ENCODE assay signal across 8 cellular contexts in genomic region chr9:123349691-123350480, GRCh38. TPM values are rescaled to one million over a fixed set of nuclear protein-coding genes. Genes with fewer than 3 reads are reported as not detected.
A peak's percentile ranks its signal among the peaks of the same experiment; 100 is the strongest.
DNase-seq lines count a peak whose midpoint lies in the region; ATAC-seq lines count a peak whose summit lies in the region.

No MANE protein-coding gene starts in this region.

- no peaks in the 10 kb centered on the region for H3K36me3 ChIP-seq in effector memory CD4-positive, alpha-beta T cell (ENCODE audit: control insufficient read depth, insufficient read depth, low read length)

- H3K27ac Mint-ChIP-seq in activated CD4-positive, alpha-beta memory T cell treated with anti-CD3 and anti-CD28 coated beads, Interleukin-2, amount 10 ng/mL, durations not matched to agents 7 days and 5 days = no peak overlapping the region

- no peak overlapping the region for H3K4me3 ChIP-seq in effector memory CD4-positive, alpha-beta T cell (ENCODE audit: insufficient read depth, low read depth, low read length, poor library complexity, severe bottlenecking)

- peaks cover 4% of the 10 kb centered on the region for H3K4me1 ChIP-seq in effector memory CD4-positive, alpha-beta T cell (ENCODE audit: control insufficient read depth, insufficient read depth, low read length, poor library complexity, severe bottlenecking)

- no peak overlapping the region for H3K27ac ChIP-seq in effector memory CD4-positive, alpha-beta T cell (ENCODE audit: insufficient read depth, low read length, poor library complexity, severe bottlenecking)

- no peaks in the 10 kb centered on the region for H3K36me3 Mint-ChIP-seq in activated CD4-positive, alpha-beta memory T cell treated with anti-CD3 and anti-CD28 coated beads, Interleukin-2, amount 10 ng/mL, durations not matched to agents 7 days and 5 days (ENCODE audit: low read depth)

- CTCF ChIA-PET in activated CD4-positive, alpha-beta memory T cell treated with anti-CD3 and anti-CD28 coated beads, Interleukin-2, amount 10 ng/mL, durations not matched to agents 7 days and 5 days (lab: Charles Lee) = interaction anchor here (0.7 to 2.8 kb wide), 42 partner anchors 9 to 889 kb away, joined by 3 to 33 read pairs (median 4); partner anchors contain the start of gene STRBP

- no peaks in the 10 kb centered on the region for H3K9me3 Mint-ChIP-seq in activated CD4-positive, alpha-beta memory T cell treated with anti-CD3 and anti-CD28 coated beads, Interleukin-2, amount 10 ng/mL, durations not matched to agents 7 days and 5 days

- peaks cover 6% of the 10 kb centered on the region for H3K27me3 Mint-ChIP-seq in activated CD4-positive, alpha-beta memory T cell treated with anti-CD3 and anti-CD28 coated beads, Interleukin-2, amount 10 ng/mL, durations not matched to agents 7 days and 5 days

- no peaks in the 10 kb centered on the region for H3K27me3 ChIP-seq in effector memory CD4-positive, alpha-beta T cell (replicated peaks; ENCODE audit: control insufficient read depth, insufficient read depth, low read length, poor library complexity, severe bottlenecking)

- peak; percentile 51 for DNase-seq in NCI-H1105 treated with DMSO at 0.1 percent for 48 hours (lab: John Stamatoyannopoulos, UW)
- DNase-seq in NCI-H1105 (lab: John Stamatoyannopoulos, UW) = no peak
- DNase-seq in NCI-H82 (lab: John Stamatoyannopoulos, UW) = peak; percentile 85
- DNase-seq in activated CD4-positive, alpha-beta memory T cell treated with anti-CD3 and anti-CD28 coated beads, Interleukin-2, amount 10 ng/mL, durations not matched to agents 7 days and 5 days = peak; percentile 71
- DNase-seq in effector memory CD4-positive, alpha-beta T cell = peak; percentile 29 to 46 (median 29)
- DNase-seq in myocyte (ENCODE audit: low read depth) = peak; percentile 65
- DNase-seq in stimulated activated naive CD4-positive, alpha-beta T cell treated with Interleukin-2 at 50 U/mL for 16 hours (lab: John Stamatoyannopoulos, UW) = peak; percentile 38

- ATAC-seq in HG03139 (IDR thresholded peaks at IDR 0.05; ENCODE audit: unreplicated experiment) = peak; percentile 50

- no peaks in the 10 kb centered on the region for H3K9me3 ChIP-seq in effector memory CD4-positive, alpha-beta T cell (ENCODE audit: control insufficient read depth, low read length)

- POLR2A ChIA-PET in activated CD4-positive, alpha-beta memory T cell treated with anti-CD3 and anti-CD28 coated beads, Interleukin-2, amount 10 ng/mL, durations not matched to agents 7 days and 5 days (lab: Charles Lee) = interaction anchor here (1.3 to 2.3 kb wide), 3 partner anchors 11 to 267 kb away, joined by 3 to 8 read pairs (median 4); no protein-coding TSS in a partner anchor

- no peak overlapping the region for H3K4me3 Mint-ChIP-seq in activated CD4-positive, alpha-beta memory T cell treated with anti-CD3 and anti-CD28 coated beads, Interleukin-2, amount 10 ng/mL, durations not matched to agents 7 days and 5 days

- H3K4me1 Mint-ChIP-seq in activated CD4-positive, alpha-beta memory T cell treated with anti-CD3 and anti-CD28 coated beads, Interleukin-2, amount 10 ng/mL, durations not matched to agents 7 days and 5 days = no peaks in the 10 kb centered on the region

RNA-seq across cellular contexts. Expression of gene CRB2, which starts 6.1 kb away (rescaled TPM):
- total RNA-seq in activated CD4-positive, alpha-beta memory T cell treated with anti-CD3 and anti-CD28 coated beads, Interleukin-2, amount 10 ng/mL, durations not matched to agents 7 days and 5 days = under 1 TPM in 1 of 2 experiments, not detected in 1; 0.03 TPM
- total RNA-seq in myocyte = not detected in 2 replicates
- polyA plus RNA-seq in myocyte (2012) = 0.03 TPM
